In the genomic region with DNA sequence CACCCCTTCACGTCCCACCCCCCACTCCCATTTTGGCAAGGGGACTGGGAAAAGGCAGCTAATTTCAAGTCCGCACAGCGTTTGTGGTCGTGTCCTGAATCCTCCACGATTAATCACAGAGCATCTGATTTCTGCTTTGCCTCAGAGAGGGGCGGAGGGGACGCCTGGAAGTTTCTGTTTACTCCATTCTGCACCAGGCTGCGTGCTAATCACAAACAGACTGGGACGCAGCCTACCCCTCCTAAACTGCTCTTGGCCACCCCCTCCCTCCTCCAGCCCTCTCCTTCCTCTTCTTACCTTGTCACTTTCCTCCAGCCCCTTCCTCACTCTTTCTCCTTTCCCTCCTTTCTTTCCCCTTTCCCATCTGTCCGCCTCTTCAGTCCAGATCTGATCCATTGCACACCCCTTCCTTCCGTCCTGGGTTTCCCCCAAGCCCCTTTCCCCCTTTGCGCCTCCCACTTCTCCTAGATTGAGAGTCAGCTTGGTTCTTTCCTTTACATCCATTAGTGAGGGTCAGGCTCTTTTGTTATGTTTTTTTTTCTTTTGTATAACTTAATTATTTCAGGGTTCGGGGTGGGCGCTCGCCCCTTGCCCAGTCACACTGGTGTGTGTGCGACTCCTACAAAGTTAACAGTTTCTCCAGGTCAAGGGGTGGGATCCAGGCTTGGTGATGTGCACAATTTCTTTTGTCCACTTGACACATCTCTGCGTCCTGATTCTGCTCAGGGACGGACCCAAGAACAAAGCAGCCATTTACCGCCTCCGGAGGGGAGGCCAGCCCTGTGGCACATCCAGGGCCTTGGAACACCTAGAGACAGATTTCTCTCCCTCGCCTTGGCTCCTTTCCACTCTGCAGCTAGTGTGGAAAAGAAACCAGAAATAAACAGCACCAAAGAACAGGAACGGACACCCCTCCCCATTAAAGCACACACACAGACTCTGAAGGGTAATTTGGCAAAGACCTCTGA, we compare ENCODE assay signal across 1 cellular context.
TF ChIP-seq lines count a peak whose summit lies in the region.

No MANE protein-coding gene starts in this region.

TF ChIP-seq in K562, 482 proteins besides CTCF, POLR2A, EP300 and RAD21 (continued from another document and continues in another):
- TF ChIP-seq, protein P1, sequence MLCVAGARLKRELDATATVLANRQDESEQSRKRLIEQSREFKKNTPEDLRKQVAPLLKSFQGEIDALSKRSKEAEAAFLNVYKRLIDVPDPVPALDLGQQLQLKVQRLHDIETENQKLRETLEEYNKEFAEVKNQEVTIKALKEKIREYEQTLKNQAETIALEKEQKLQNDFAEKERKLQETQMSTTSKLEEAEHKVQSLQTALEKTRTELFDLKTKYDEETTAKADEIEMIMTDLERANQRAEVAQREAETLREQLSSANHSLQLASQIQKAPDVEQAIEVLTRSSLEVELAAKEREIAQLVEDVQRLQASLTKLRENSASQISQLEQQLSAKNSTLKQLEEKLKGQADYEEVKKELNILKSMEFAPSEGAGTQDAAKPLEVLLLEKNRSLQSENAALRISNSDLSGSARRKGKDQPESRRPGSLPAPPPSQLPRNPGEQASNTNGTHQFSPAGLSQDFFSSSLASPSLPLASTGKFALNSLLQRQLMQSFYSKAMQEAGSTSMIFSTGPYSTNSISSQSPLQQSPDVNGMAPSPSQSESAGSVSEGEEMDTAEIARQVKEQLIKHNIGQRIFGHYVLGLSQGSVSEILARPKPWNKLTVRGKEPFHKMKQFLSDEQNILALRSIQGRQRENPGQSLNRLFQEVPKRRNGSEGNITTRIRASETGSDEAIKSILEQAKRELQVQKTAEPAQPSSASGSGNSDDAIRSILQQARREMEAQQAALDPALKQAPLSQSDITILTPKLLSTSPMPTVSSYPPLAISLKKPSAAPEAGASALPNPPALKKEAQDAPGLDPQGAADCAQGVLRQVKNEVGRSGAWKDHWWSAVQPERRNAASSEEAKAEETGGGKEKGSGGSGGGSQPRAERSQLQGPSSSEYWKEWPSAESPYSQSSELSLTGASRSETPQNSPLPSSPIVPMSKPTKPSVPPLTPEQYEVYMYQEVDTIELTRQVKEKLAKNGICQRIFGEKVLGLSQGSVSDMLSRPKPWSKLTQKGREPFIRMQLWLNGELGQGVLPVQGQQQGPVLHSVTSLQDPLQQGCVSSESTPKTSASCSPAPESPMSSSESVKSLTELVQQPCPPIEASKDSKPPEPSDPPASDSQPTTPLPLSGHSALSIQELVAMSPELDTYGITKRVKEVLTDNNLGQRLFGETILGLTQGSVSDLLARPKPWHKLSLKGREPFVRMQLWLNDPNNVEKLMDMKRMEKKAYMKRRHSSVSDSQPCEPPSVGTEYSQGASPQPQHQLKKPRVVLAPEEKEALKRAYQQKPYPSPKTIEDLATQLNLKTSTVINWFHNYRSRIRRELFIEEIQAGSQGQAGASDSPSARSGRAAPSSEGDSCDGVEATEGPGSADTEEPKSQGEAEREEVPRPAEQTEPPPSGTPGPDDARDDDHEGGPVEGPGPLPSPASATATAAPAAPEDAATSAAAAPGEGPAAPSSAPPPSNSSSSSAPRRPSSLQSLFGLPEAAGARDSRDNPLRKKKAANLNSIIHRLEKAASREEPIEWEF (CRISPR knock-in tag; IDR thresholded peaks at IDR 0.05) = no peak
- no peak for TF ChIP-seq MECOM (CRISPR knock-in tag; IDR thresholded peaks at IDR 0.05)
- TF ChIP-seq ZFP30 (CRISPR knock-in tag; IDR thresholded peaks at IDR 0.05; ENCODE audit: borderline replicate concordance) = no peak
- TF ChIP-seq MYC (IDR thresholded peaks at IDR 0.05; ENCODE audit: low read depth, low read length) = no peak
- TF ChIP-seq MYC (CRISPR knock-in tag; IDR thresholded peaks at IDR 0.05; ENCODE audit: borderline replicate concordance, low read depth) = no peak
- no peak for TF ChIP-seq PCBP1 (IDR thresholded peaks at IDR 0.05; ENCODE audit: low read depth, low read length, poor library complexity, severe bottlenecking)
- TF ChIP-seq, protein P2, sequence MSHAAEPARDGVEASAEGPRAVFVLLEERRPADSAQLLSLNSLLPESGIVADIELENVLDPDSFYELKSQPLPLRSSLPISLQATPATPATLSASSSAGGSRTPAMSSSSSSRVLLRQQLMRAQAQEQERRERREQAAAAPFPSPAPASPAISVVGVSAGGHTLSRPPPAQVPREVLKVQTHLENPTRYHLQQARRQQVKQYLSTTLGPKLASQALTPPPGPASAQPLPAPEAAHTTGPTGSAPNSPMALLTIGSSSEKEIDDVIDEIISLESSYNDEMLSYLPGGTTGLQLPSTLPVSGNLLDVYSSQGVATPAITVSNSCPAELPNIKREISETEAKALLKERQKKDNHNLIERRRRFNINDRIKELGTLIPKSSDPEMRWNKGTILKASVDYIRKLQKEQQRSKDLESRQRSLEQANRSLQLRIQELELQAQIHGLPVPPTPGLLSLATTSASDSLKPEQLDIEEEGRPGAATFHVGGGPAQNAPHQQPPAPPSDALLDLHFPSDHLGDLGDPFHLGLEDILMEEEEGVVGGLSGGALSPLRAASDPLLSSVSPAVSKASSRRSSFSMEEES (CRISPR knock-in tag; IDR thresholded peaks at IDR 0.05) = no peak
- TF ChIP-seq SP2 (IDR thresholded peaks at IDR 0.05; ENCODE audit: extremely low read depth, low read depth, low read length, poor library complexity, severe bottlenecking) = no peak
- TF ChIP-seq, protein P3, sequence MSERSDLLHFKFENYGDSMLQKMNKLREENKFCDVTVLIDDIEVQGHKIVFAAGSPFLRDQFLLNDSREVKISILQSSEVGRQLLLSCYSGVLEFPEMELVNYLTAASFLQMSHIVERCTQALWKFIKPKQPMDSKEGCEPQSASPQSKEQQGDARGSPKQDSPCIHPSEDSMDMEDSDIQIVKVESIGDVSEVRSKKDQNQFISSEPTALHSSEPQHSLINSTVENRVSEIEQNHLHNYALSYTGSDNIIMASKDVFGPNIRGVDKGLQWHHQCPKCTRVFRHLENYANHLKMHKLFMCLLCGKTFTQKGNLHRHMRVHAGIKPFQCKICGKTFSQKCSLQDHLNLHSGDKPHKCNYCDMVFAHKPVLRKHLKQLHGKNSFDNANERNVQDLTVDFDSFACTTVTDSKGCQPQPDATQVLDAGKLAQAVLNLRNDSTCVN (CRISPR knock-in tag; IDR thresholded peaks at IDR 0.05) = peak; percentile 48; the same call in 1 of the 2 replicates
- no peak for TF ChIP-seq ZNF354B (CRISPR knock-in tag; IDR thresholded peaks at IDR 0.05)
- TF ChIP-seq, protein P4, sequence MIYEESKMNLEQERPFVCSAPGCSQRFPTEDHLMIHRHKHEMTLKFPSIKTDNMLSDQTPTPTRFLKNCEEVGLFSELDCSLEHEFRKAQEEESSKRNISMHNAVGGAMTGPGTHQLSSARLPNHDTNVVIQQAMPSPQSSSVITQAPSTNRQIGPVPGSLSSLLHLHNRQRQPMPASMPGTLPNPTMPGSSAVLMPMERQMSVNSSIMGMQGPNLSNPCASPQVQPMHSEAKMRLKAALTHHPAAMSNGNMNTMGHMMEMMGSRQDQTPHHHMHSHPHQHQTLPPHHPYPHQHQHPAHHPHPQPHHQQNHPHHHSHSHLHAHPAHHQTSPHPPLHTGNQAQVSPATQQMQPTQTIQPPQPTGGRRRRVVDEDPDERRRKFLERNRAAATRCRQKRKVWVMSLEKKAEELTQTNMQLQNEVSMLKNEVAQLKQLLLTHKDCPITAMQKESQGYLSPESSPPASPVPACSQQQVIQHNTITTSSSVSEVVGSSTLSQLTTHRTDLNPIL (CRISPR knock-in tag; IDR thresholded peaks at IDR 0.05) = no peak
- TF ChIP-seq FOXA3 (CRISPR knock-in tag; conservative IDR thresholded peaks at IDR 0.05 in 1 of 2, IDR thresholded peaks at IDR 0.05 in 1 of 2) = no peak
- no peak for TF ChIP-seq ZNF445 (CRISPR knock-in tag; IDR thresholded peaks at IDR 0.05; ENCODE audit: low read depth)
- TF ChIP-seq ZNF717 (CRISPR knock-in tag; IDR thresholded peaks at IDR 0.05) = no peak
- no peak for TF ChIP-seq WHSC1 (IDR thresholded peaks at IDR 0.05; ENCODE audit: low read length)
- peak; percentile 2; the same call in 1 of the 2 replicates for TF ChIP-seq TOE1 (IDR thresholded peaks at IDR 0.05; ENCODE audit: borderline replicate concordance)
- TF ChIP-seq TOE1 (CRISPR knock-in tag; IDR thresholded peaks at IDR 0.05; ENCODE audit: borderline replicate concordance, low read depth) = no peak
- no peak for TF ChIP-seq ZNF121 (CRISPR knock-in tag; conservative IDR thresholded peaks at IDR 0.05)
- no peak for TF ChIP-seq ZNF212 (CRISPR knock-in tag; IDR thresholded peaks at IDR 0.05)
- peak; percentile 68 for TF ChIP-seq DPF2 (IDR thresholded peaks at IDR 0.05)
- no peak for TF ChIP-seq GABPB2 (CRISPR knock-in tag; conservative IDR thresholded peaks at IDR 0.05)
- TF ChIP-seq BHLHE40 (IDR thresholded peaks at IDR 0.05; ENCODE audit: low read length) = no peak; the same call in 1 of the 2 replicates
- peak in 1 of 2 experiments; percentile 20; a peak in 2 of 4 replicates for TF ChIP-seq MAZ (CRISPR knock-in tag; conservative IDR thresholded peaks at IDR 0.05 in 1 of 2, IDR thresholded peaks at IDR 0.05 in 1 of 2)
- no peak for TF ChIP-seq RUNX1 (IDR thresholded peaks at IDR 0.05; ENCODE audit: low read depth)
- TF ChIP-seq, protein P5, sequence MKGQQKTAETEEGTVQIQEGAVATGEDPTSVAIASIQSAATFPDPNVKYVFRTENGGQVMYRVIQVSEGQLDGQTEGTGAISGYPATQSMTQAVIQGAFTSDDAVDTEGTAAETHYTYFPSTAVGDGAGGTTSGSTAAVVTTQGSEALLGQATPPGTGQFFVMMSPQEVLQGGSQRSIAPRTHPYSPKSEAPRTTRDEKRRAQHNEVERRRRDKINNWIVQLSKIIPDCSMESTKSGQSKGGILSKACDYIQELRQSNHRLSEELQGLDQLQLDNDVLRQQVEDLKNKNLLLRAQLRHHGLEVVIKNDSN (CRISPR knock-in tag; IDR thresholded peaks at IDR 0.05) = no peak
- no peak for TF ChIP-seq GATA2 (CRISPR knock-in tag; IDR thresholded peaks at IDR 0.05)
- no peak; the same call in 1 of the 2 replicates for TF ChIP-seq FOXP1 (CRISPR knock-in tag; IDR thresholded peaks at IDR 0.05)
- TF ChIP-seq E2F3 (CRISPR knock-in tag; IDR thresholded peaks at IDR 0.05) = no peak
- TF ChIP-seq JUN (IDR thresholded peaks at IDR 0.05; ENCODE audit: borderline replicate concordance, low read depth, low read length) = no peak
- no peak for TF ChIP-seq JUN (CRISPR knock-in tag; IDR thresholded peaks at IDR 0.05; ENCODE audit: borderline replicate concordance)
- no peak for TF ChIP-seq FIP1L1 (IDR thresholded peaks at IDR 0.05; ENCODE audit: low read depth, low read length, poor library complexity, severe bottlenecking)
- TF ChIP-seq ZNF785 (CRISPR knock-in tag; IDR thresholded peaks at IDR 0.05) = no peak
- TF ChIP-seq, protein P6, sequence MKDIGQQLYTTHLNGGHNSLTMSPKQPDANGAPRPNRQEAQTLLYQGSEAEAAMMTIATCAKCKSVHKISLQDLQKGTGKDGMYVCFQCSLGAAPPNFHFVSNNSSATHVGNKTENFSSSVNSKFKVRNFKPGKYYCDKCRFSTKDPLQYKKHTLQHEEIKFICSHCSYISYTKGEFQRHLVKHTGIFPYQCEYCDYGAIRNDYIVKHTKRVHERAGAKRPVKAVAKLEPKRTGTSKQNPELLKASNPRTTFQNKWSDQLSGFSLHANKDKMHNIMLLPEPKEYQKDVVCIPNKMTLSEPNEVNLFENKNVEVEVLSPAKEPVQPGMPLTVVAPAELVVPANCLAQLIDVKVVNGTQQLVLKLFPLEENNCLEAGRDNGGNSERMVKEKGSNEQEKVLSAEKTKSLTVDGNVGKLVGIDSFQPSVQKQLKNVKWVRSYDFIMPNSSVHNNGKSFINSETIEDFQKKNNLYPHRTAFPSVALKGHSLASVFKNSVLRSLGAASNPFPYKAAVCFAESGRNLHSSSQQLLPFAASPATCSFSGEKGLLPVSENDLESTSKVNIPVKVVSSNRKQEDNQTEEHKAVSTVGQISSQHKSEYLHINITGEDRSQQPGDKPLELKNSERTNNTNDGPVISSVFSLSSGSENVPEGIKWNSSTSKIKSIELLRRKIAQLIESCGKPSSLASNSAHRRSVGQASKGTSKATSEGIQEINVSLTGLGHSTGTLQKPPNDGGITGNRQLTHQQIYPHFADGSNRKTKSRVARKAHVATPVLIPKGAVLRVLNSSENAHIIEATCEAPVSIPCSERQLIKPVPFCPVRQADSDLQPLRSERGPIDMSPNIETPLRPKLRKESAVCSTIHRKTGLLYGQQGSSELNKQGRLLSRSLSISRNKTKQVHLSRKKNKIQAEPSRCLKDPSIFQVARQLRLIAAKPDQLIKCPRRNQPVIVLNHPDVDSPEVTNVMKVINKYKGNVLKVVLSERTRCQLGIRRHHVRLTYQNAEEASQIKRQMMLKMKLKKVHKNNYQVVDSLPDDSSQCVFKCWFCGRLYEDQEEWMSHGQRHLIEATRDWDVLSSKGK (CRISPR knock-in tag; IDR thresholded peaks at IDR 0.05) = no peak
- no peak for TF ChIP-seq NFE2L1 (tag; IDR thresholded peaks at IDR 0.05; ENCODE audit: borderline replicate concordance, low read depth)
- no peak for TF ChIP-seq C11orf30 (IDR thresholded peaks at IDR 0.05; ENCODE audit: low read depth)
- TF ChIP-seq THRAP3 (IDR thresholded peaks at IDR 0.05; ENCODE audit: borderline replicate concordance) = peak; percentile 86; the same call in 1 of the 2 replicates
- no peak for TF ChIP-seq ZNF274 (IDR thresholded peaks at IDR 0.05; ENCODE audit: borderline replicate concordance, low read depth, low read length)
- TF ChIP-seq MEF2D (tag; conservative IDR thresholded peaks at IDR 0.05; ENCODE audit: low read depth) = no peak
- TF ChIP-seq, protein P7, sequence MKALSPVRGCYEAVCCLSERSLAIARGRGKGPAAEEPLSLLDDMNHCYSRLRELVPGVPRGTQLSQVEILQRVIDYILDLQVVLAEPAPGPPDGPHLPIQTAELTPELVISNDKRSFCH (CRISPR knock-in tag; IDR thresholded peaks at IDR 0.05) = no peak
- TF ChIP-seq, protein P7 (tag; IDR thresholded peaks at IDR 0.05) = no peak
- TF ChIP-seq, protein P8, sequence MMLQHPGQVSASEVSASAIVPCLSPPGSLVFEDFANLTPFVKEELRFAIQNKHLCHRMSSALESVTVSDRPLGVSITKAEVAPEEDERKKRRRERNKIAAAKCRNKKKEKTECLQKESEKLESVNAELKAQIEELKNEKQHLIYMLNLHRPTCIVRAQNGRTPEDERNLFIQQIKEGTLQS (IDR thresholded peaks at IDR 0.05) = no peak
- TF ChIP-seq, protein P8 (CRISPR knock-in tag; conservative IDR thresholded peaks at IDR 0.05) = no peak
- no peak; the same call in none of the 2 replicates for TF ChIP-seq FOSL1 (tag; conservative IDR thresholded peaks at IDR 0.05)
- TF ChIP-seq, protein P9, sequence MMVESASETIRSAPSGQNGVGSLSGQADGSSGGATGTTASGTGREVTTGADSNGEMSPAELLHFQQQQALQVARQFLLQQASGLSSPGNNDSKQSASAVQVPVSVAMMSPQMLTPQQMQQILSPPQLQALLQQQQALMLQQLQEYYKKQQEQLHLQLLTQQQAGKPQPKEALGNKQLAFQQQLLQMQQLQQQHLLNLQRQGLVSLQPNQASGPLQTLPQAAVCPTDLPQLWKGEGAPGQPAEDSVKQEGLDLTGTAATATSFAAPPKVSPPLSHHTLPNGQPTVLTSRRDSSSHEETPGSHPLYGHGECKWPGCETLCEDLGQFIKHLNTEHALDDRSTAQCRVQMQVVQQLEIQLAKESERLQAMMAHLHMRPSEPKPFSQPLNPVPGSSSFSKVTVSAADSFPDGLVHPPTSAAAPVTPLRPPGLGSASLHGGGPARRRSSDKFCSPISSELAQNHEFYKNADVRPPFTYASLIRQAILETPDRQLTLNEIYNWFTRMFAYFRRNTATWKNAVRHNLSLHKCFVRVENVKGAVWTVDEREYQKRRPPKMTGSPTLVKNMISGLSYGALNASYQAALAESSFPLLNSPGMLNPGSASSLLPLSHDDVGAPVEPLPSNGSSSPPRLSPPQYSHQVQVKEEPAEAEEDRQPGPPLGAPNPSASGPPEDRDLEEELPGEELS (CRISPR knock-in tag; IDR thresholded peaks at IDR 0.05; ENCODE audit: borderline replicate concordance) = no peak
